Comparison of ENCODE assay signal across 21 cellular contexts in genomic region chr1:2152914-2153313, GRCh38. TPM values are rescaled to one million over a fixed set of nuclear protein-coding genes. Genes with fewer than 3 reads are reported as not detected.
DNase-seq lines count a peak whose midpoint lies in the region; ATAC-seq and TF ChIP-seq lines count a peak whose summit lies in the region.
"Had no signal": no experiment of that assay in that cellular context is flagged by ENCODE, and none has a peak within 500 bp of the region (broad histone marks: within the 10 kb centered on the region; RNA-seq: fewer than 3 reads in every experiment).

No MANE protein-coding gene starts in this region.

- no peaks in the 10 kb centered on the region for H4K20me1 ChIP-seq in mammary epithelial cell (ENCODE audit: insufficient read depth, low read length)

- CTCF ChIA-PET in mammary epithelial cell (lab: Charles Lee; ENCODE audit: low non-redundant PET) (no interaction called here), MCF 10A (lab: Yijun Ruan, JAX) (no interaction called here)
- CTCF ChIA-PET in activated CD8-positive, alpha-beta T cell treated with anti-CD3 and anti-CD28 coated beads for 36 hours (lab: Charles Lee), result interaction anchor here (1.1 to 4.5 kb wide), 2 partner anchors 13 kb away, joined by 3 to 54 read pairs; no protein-coding TSS in a partner anchor

- intact Hi-C loops in mammary epithelial cell (cut with micrococcal nuclease) (no loop called here), MCF 10A (cut with micrococcal nuclease) (no loop called here)
- intact Hi-C loops in activated CD8-positive, alpha-beta T cell treated with anti-CD3 and anti-CD28 coated beads for 36 hours (cut with micrococcal nuclease), result no loop called here

- no peaks in the 10 kb centered on the region for H3K27me3 Mint-ChIP-seq in MCF 10A (ENCODE audit: insufficient read depth, unreplicated experiment)
- H3K27me3 Mint-ChIP-seq in activated CD8-positive, alpha-beta T cell treated with anti-CD3 and anti-CD28 coated beads for 36 hours, result no peaks in the 10 kb centered on the region
- H3K27me3 Mint-ChIP-seq in central memory CD8-positive, alpha-beta T cell, result no peaks in the 10 kb centered on the region
- H3K27me3 Mint-ChIP-seq: CD8-positive, alpha-beta memory T cell; progenitor cell of endocrine pancreas had no signal

- no peaks in the 10 kb centered on the region for H3K4me1 Mint-ChIP-seq in MCF 10A (ENCODE audit: insufficient read depth, unreplicated experiment)
- H3K4me1 Mint-ChIP-seq in activated CD8-positive, alpha-beta T cell treated with anti-CD3 and anti-CD28 coated beads for 36 hours (ENCODE audit: low read depth), result peaks cover 17% of the 10 kb centered on the region
- H3K4me1 Mint-ChIP-seq in central memory CD8-positive, alpha-beta T cell, result peaks cover 15% of the 10 kb centered on the region
- H3K4me1 Mint-ChIP-seq: WTC11 had no signal

- no peak overlapping the region for H3K4me3 Mint-ChIP-seq in MCF 10A (ENCODE audit: unreplicated experiment)
- peak overlapping the region; percentile 18 for H3K4me3 Mint-ChIP-seq in activated CD8-positive, alpha-beta T cell treated with anti-CD3 and anti-CD28 coated beads for 36 hours
- H3K4me3 Mint-ChIP-seq in central memory CD8-positive, alpha-beta T cell, result no peak overlapping the region
- H3K4me3 Mint-ChIP-seq: natural killer cell; T-helper 1 cell treated with Interleukin-12 subunit alpha and Interleukin-12 subunit beta and Interleukin-4 antibody, amounts not matched to agents 30 μg/mL and 1 μg/mL, for 36 hours; WTC11 had no signal

- H3K9me3 ChIP-seq in mammary epithelial cell (replicated peaks; ENCODE audit: insufficient read depth, low read length), result no peaks in the 10 kb centered on the region
- H3K9me3 ChIP-seq: esophagus muscularis mucosa, gastroesophageal sphincter, tibial nerve had no signal

- no TSS peak for BruUV-seq in mammary epithelial cell (replicated peaks; lab: Mats Ljungman, UMichigan)
- BruUV-seq in MCF 10A (replicated peaks; lab: Mats Ljungman, UMichigan), result no TSS peak

- DNase-seq in mammary epithelial cell (peak; percentile 46), MCF 10A (ENCODE audit: unreplicated experiment) (no peak), NCI-H1092 (lab: John Stamatoyannopoulos, UW) (no peak), epidermal melanocyte (ENCODE audit: insufficient read length, low spot score) (no peak)
- DNase-seq in activated CD8-positive, alpha-beta T cell treated with anti-CD3 and anti-CD28 coated beads for 36 hours, result peak; percentile 79
- DNase-seq in central memory CD8-positive, alpha-beta T cell (ENCODE audit: low spot score in 2 of 2), result no peak
- no peak for DNase-seq in stimulated activated naive CD8-positive, alpha-beta T cell treated with anti-CD3 and anti-CD28 coated beads, Interleukin-15, Interleukin-2, amounts not matched to agents 100 U/mL and 50 U/mL, for 24 hours
- DNase-seq: DND-41, mesendoderm, natural killer cell, NCI-H1436, SHP77 had no signal

- POLR2A ChIA-PET in MCF 10A (lab: Yijun Ruan, JAX), result no interaction called here
- POLR2A ChIA-PET in activated CD8-positive, alpha-beta T cell treated with anti-CD3 and anti-CD28 coated beads for 36 hours (lab: Charles Lee), result no interaction called here

- H3K79me2 ChIP-seq in mammary epithelial cell (ENCODE audit: insufficient read depth, low read length), result no peaks in the 10 kb centered on the region

- ATAC-seq in activated CD8-positive, alpha-beta T cell treated with anti-CD3 and anti-CD28 coated beads for 36 hours, result peak; percentile 57
- peak; percentile 6 for ATAC-seq in central memory CD8-positive, alpha-beta T cell (replicated peaks; ENCODE audit: extremely low read depth, poor library complexity, severe bottlenecking)
- ATAC-seq in stimulated activated naive CD8-positive, alpha-beta T cell treated with anti-CD3 and anti-CD28 coated beads, Interleukin-15, Interleukin-2, amounts not matched to agents 100 U/mL and 50 U/mL, for 24 hours, result peak; percentile 19
- ATAC-seq in HG02938 (IDR thresholded peaks at IDR 0.05; ENCODE audit: unreplicated experiment), result no peak
- ATAC-seq: gastroesophageal sphincter, HCT116, natural killer cell, WTC11 had no signal

- H3K4me3 ChIP-seq in mammary epithelial cell (replicated peaks in 1 of 3; ENCODE audit: insufficient read depth in 1 of 3, low read depth in 2 of 3, low read length in 3 of 3), result no peak overlapping the region
- H3K4me3 ChIP-seq: esophagus muscularis mucosa, gastroesophageal sphincter, tibial nerve had no signal

- no peak overlapping the region for H3K9ac ChIP-seq in mammary epithelial cell (ENCODE audit: insufficient read depth, low read length)

- no peak overlapping the region for H3K4me2 ChIP-seq in mammary epithelial cell (ENCODE audit: insufficient read depth, low read depth, low read length)

- H3K36me3 Mint-ChIP-seq in MCF 10A (ENCODE audit: insufficient read depth, unreplicated experiment), result peaks cover 18% of the 10 kb centered on the region
- peaks cover 4% of the 10 kb centered on the region for H3K36me3 Mint-ChIP-seq in activated CD8-positive, alpha-beta T cell treated with anti-CD3 and anti-CD28 coated beads for 36 hours (ENCODE audit: low read depth)
- peaks cover 8% of the 10 kb centered on the region for H3K36me3 Mint-ChIP-seq in central memory CD8-positive, alpha-beta T cell (ENCODE audit: insufficient read depth)
- H3K36me3 Mint-ChIP-seq: natural killer cell had no signal

- peaks cover 10% of the 10 kb centered on the region for H3K9me3 Mint-ChIP-seq in MCF 10A (ENCODE audit: unreplicated experiment)
- H3K9me3 Mint-ChIP-seq in activated CD8-positive, alpha-beta T cell treated with anti-CD3 and anti-CD28 coated beads for 36 hours, result no peaks in the 10 kb centered on the region
- H3K9me3 Mint-ChIP-seq in central memory CD8-positive, alpha-beta T cell, result peaks cover 5% of the 10 kb centered on the region
- H3K9me3 Mint-ChIP-seq: CD8-positive, alpha-beta memory T cell; T-helper 1 cell treated with Interleukin-12 subunit alpha and Interleukin-12 subunit beta and Interleukin-4 antibody, amounts not matched to agents 30 μg/mL and 1 μg/mL, for 36 hours had no signal

- no peaks in the 10 kb centered on the region for H3K4me1 ChIP-seq in mammary epithelial cell (ENCODE audit: insufficient read depth, low read length)
- H3K4me1 ChIP-seq: esophagus muscularis mucosa, gastroesophageal sphincter had no signal

- no peaks in the 10 kb centered on the region for H3K27me3 ChIP-seq in mammary epithelial cell (ENCODE audit: insufficient read depth, low read length)
- H3K27me3 ChIP-seq: esophagus muscularis mucosa, gastroesophageal sphincter, tibial nerve had no signal

- dilution Hi-C loops in mammary epithelial cell (cut with HindIII; ENCODE audit: low sequenced_read_pairs), result loop anchor here (10.0 kb wide), 3 partner anchors 62 to 432 kb away; partner anchors contain the start of gene PRXL2B

- no peak overlapping the region for H3K27ac ChIP-seq in mammary epithelial cell (ENCODE audit: insufficient read depth, low read depth, low read length)
- H3K27ac ChIP-seq: esophagus muscularis mucosa, gastroesophageal sphincter, tibial nerve had no signal

- in situ Hi-C loops in mammary epithelial cell (cut with MboI; ENCODE audit: low sequenced_read_pairs in 2 of 2), result no loop called here

- no peak overlapping the region for H3K27ac Mint-ChIP-seq in MCF 10A (ENCODE audit: low read depth, unreplicated experiment)
- H3K27ac Mint-ChIP-seq in activated CD8-positive, alpha-beta T cell treated with anti-CD3 and anti-CD28 coated beads for 36 hours, result peak overlapping the region; percentile 60
- no peak overlapping the region for H3K27ac Mint-ChIP-seq in central memory CD8-positive, alpha-beta T cell (ENCODE audit: low read depth)
- H3K27ac Mint-ChIP-seq: natural killer cell; progenitor cell of endocrine pancreas; T-helper 1 cell treated with Interleukin-12 subunit alpha and Interleukin-12 subunit beta and Interleukin-4 antibody, amounts not matched to agents 30 μg/mL and 1 μg/mL, for 36 hours; WTC11 had no signal

- TF ChIP-seq CTCF in mammary epithelial cell (conservative IDR thresholded peaks at IDR 0.05 in 1 of 2, IDR thresholded peaks at IDR 0.05 in 1 of 2; ENCODE audit: extremely low read depth in 1 of 2, insufficient read depth in 1 of 2, low read depth in 1 of 2, low read length in 2 of 2) (no peak), MCF 10A (IDR thresholded peaks at IDR 0.05; ENCODE audit: unreplicated experiment) (no peak)
- TF ChIP-seq CTCF in activated CD8-positive, alpha-beta T cell treated with anti-CD3 and anti-CD28 coated beads for 36 hours (IDR thresholded peaks at IDR 0.05), result no peak

- 20% methylated on average over 11 of the region's 12 CpGs for WGBS in mammary epithelial cell (ENCODE audit: low coverage, missing lambda C conversion rate)

- H3K36me3 ChIP-seq in mammary epithelial cell (ENCODE audit: insufficient read depth, low read length), result no peaks in the 10 kb centered on the region
- H3K36me3 ChIP-seq: esophagus muscularis mucosa, gastroesophageal sphincter, tibial nerve had no signal

- no peak overlapping the region for H2AFZ ChIP-seq in mammary epithelial cell (ENCODE audit: low read depth, low read length)

RNA-seq across cellular contexts. Expression of gene FAAP20, which starts 41.7 kb away (rescaled TPM):
- total RNA-seq in mammary epithelial cell, result 10 to 100 TPM; 13.5 to 70.9 TPM
- 11.8 TPM for polyA plus RNA-seq in mammary epithelial cell
- polyA minus RNA-seq in mammary epithelial cell, result 5.4 TPM
- 75.9 and 88.8 TPM in 2 replicates for total RNA-seq in MCF 10A (2022)
- total RNA-seq in activated CD8-positive, alpha-beta T cell treated with anti-CD3 and anti-CD28 coated beads for 36 hours, result 10 to 100 TPM; 64.7 to 71.7 TPM

Comparison
In these comparisons a context has a peak if more than half of its experiments do, and no peak if none do; other contexts are left out.
1. DNase-seq: peak in mammary epithelial cell (single experiment) and activated CD8-positive, alpha-beta T cell treated with anti-CD3 and anti-CD28 coated beads for 36 hours (single experiment); none in MCF 10A (single experiment), central memory CD8-positive, alpha-beta T cell (0 of 2), stimulated activated naive CD8-positive, alpha-beta T cell treated with anti-CD3 and anti-CD28 coated beads, Interleukin-15, Interleukin-2, amounts not matched to agents 100 U/mL and 50 U/mL, for 24 hours (single experiment), NCI-H1092 (single experiment) and epidermal melanocyte (single experiment).